Comparison of ENCODE assay signal across 8 cellular contexts in the genomic region with DNA sequence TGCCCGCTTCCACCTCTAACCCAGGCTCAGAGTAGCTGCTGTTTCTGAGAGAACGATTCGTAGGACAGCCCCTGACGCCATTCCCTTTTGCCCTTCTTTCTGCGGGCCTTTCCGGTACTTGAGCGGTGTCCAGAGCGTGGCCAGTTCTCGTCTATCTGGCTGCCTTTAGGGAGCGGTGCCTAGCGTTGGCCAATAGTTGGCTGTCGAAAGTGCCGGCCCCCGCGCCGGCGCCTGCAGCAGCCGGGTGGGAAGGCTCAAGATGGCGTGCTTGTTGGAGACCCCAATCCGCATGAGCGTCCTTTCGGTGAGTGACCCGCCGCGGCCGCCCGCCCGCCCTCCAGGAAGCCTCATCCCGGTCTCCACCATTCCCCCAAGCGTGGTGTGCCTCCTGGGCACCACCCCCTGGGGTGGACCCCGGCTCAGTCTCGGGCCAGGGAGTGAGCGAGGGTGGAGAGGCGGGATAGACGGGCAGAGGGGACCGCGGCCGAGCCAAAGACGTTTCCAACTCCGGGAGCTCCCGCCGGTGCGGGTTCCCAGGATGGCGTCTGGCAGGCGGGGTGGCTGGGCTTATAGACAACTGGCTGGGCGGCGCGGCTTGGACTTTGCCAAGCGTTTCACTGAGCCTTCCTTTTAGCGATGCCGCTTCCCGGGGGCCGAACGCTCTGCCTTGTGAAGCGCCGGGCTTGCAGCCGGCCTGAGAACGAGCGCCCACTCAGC. TPM values are rescaled to one million over a fixed set of nuclear protein-coding genes. Genes with fewer than 3 reads are reported as not detected.
DNase-seq lines count a peak whose midpoint lies in the region; ATAC-seq and TF ChIP-seq lines count a peak whose summit lies in the region.

A gene with protein sequence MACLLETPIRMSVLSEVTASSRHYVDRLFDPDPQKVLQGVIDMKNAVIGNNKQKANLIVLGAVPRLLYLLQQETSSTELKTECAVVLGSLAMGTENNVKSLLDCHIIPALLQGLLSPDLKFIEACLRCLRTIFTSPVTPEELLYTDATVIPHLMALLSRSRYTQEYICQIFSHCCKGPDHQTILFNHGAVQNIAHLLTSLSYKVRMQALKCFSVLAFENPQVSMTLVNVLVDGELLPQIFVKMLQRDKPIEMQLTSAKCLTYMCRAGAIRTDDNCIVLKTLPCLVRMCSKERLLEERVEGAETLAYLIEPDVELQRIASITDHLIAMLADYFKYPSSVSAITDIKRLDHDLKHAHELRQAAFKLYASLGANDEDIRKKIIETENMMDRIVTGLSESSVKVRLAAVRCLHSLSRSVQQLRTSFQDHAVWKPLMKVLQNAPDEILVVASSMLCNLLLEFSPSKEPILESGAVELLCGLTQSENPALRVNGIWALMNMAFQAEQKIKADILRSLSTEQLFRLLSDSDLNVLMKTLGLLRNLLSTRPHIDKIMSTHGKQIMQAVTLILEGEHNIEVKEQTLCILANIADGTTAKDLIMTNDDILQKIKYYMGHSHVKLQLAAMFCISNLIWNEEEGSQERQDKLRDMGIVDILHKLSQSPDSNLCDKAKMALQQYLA (plus strand): TSS at position 6 of the 717 bp plus-strand sequence. CDS start 254 bp downstream, at position 260.

- H3K4me3 ChIP-seq in Caco-2 (ENCODE audit: low read depth, low read length): peak within 1 kb of the TSS; percentile 65
- H3K4me3 ChIP-seq in OCI-LY3 (ENCODE audit: low read length): peak within 1 kb of the TSS; percentile 99

- H3K4me2 ChIP-seq in OCI-LY3 (ENCODE audit: low read length): peak within 1 kb of the TSS; percentile 84

- peaks cover 15% of the 10 kb centered on the region; the same call in 1 of the 2 replicates for H3K4me1 ChIP-seq in Caco-2
- H3K4me1 ChIP-seq in OCI-LY3 (ENCODE audit: low read length): peaks cover 25% of the 10 kb centered on the region

- peak; percentile 54 to 61 for DNase-seq in Caco-2
- DNase-seq in activated naive CD8-positive, alpha-beta T cell treated with anti-CD3 and anti-CD28 coated beads, Interleukin-2, amount 50 U/mL, for 24 hours: no peak
- DNase-seq in Right ventricle myocardium inferior (ENCODE audit: missing footprints): peak; percentile 86
- peak; percentile 88 for DNase-seq in osteocyte (ENCODE audit: extremely low spot score, unreplicated experiment)
- DNase-seq in NCI-H345 (lab: John Stamatoyannopoulos, UW): no peak

- no peak for TF ChIP-seq CTCF in Caco-2 (IDR thresholded peaks at IDR 0.05; ENCODE audit: insufficient read depth in 1 of 2, low read depth in 1 of 2, low read length in 1 of 2, severe bottlenecking in 1 of 2, unreplicated experiment in 1 of 2)
- no peak for TF ChIP-seq CTCF in OCI-LY3 (IDR thresholded peaks at IDR 0.05; ENCODE audit: low read depth, low read length)
- no peak for TF ChIP-seq CTCF in osteocyte (IDR thresholded peaks at IDR 0.05)

- peak within 1 kb of the TSS; percentile 61 for H3K27ac ChIP-seq in OCI-LY3 (ENCODE audit: low read length)

- H3K9me3 Mint-ChIP-seq in Caco-2 (ENCODE audit: unreplicated experiment) (no peaks in the 10 kb centered on the region), osteocyte (ENCODE audit: unreplicated experiment) (no peaks in the 10 kb centered on the region)
- H3K9me3 Mint-ChIP-seq in activated naive CD8-positive, alpha-beta T cell treated with anti-CD3 and anti-CD28 coated beads, Interleukin-2, amount 50 U/mL, for 24 hours: no peaks in the 10 kb centered on the region

- CTCF ChIA-PET in Caco-2 (lab: Charles Lee): interaction anchor here (0.8 kb wide), 1 partner anchor 14 kb away, joined by 4 read pairs; no protein-coding TSS in a partner anchor

- peaks cover 15% of the 10 kb centered on the region for H3K4me1 Mint-ChIP-seq in Caco-2 (ENCODE audit: low read depth, unreplicated experiment)
- H3K4me1 Mint-ChIP-seq in activated naive CD8-positive, alpha-beta T cell treated with anti-CD3 and anti-CD28 coated beads, Interleukin-2, amount 50 U/mL, for 24 hours: peaks cover 33% of the 10 kb centered on the region
- H3K4me1 Mint-ChIP-seq in osteocyte (ENCODE audit: unreplicated experiment): peaks cover 30% of the 10 kb centered on the region

- peaks cover 10% of the 10 kb centered on the region for H3K36me3 Mint-ChIP-seq in Caco-2 (ENCODE audit: insufficient read depth, unreplicated experiment)
- peaks cover 16% of the 10 kb centered on the region for H3K36me3 Mint-ChIP-seq in activated naive CD8-positive, alpha-beta T cell treated with anti-CD3 and anti-CD28 coated beads, Interleukin-2, amount 50 U/mL, for 24 hours (ENCODE audit: low read depth)
- H3K36me3 Mint-ChIP-seq in osteocyte (ENCODE audit: unreplicated experiment): peaks cover 4% of the 10 kb centered on the region

- H3K4me3 Mint-ChIP-seq in Caco-2 (ENCODE audit: unreplicated experiment): peak within 1 kb of the TSS; percentile 95
- H3K4me3 Mint-ChIP-seq in activated naive CD8-positive, alpha-beta T cell treated with anti-CD3 and anti-CD28 coated beads, Interleukin-2, amount 50 U/mL, for 24 hours: peak within 1 kb of the TSS; percentile 95
- peak within 1 kb of the TSS; percentile 97 for H3K4me3 Mint-ChIP-seq in osteocyte (ENCODE audit: unreplicated experiment)

- H3K9me3 ChIP-seq in Caco-2 (no peaks in the 10 kb centered on the region), OCI-LY3 (ENCODE audit: insufficient read depth, low read length) (no peaks in the 10 kb centered on the region)

- H3K79me2 ChIP-seq in OCI-LY3 (ENCODE audit: low read length): peaks cover 49% of the 10 kb centered on the region

- POLR2A ChIA-PET in Caco-2 (lab: Charles Lee): interaction anchor here (0.7 to 2.8 kb wide), 3 partner anchors 13 to 247 kb away, joined by 3 to 12 read pairs (median 5); partner anchors contain the start of genes DBR1, DZIP1L and ESYT3

- intact Hi-C loops in Caco-2 (cut with micrococcal nuclease; ENCODE audit: unreplicated experiment): loop anchor here (5.0 to 10.0 kb wide), 2 partner anchors 55 to 407 kb away; partner anchors contain the start of gene CEP70
- intact Hi-C loops in Right ventricle myocardium inferior (cut with DNase I): loop anchor here (5.0 to 10.0 kb wide), 2 partner anchors 70 to 237 kb away; partner anchors contain the start of gene DZIP1L

- H3K27ac Mint-ChIP-seq in Caco-2 (ENCODE audit: unreplicated experiment) (peak within 1 kb of the TSS; percentile 98), osteocyte (ENCODE audit: unreplicated experiment) (peak within 1 kb of the TSS; percentile 100)
- H3K27ac Mint-ChIP-seq in activated naive CD8-positive, alpha-beta T cell treated with anti-CD3 and anti-CD28 coated beads, Interleukin-2, amount 50 U/mL, for 24 hours: peak within 1 kb of the TSS; percentile 97

- no TSS peak for BruUV-seq in Caco-2 (replicated peaks; lab: Mats Ljungman, UMichigan)

- H2AFZ ChIP-seq in OCI-LY3 (ENCODE audit: low read depth, low read length): peak within 1 kb of the TSS; percentile 98

- H4K20me1 ChIP-seq in OCI-LY3 (ENCODE audit: insufficient read depth, low read length): peaks cover 24% of the 10 kb centered on the region; the same call in 1 of the 2 replicates

- H3K27me3 Mint-ChIP-seq in Caco-2 (ENCODE audit: insufficient read depth, unreplicated experiment) (peaks cover 4% of the 10 kb centered on the region), osteocyte (ENCODE audit: unreplicated experiment) (peaks cover 14% of the 10 kb centered on the region)
- peaks cover 11% of the 10 kb centered on the region for H3K27me3 Mint-ChIP-seq in activated naive CD8-positive, alpha-beta T cell treated with anti-CD3 and anti-CD28 coated beads, Interleukin-2, amount 50 U/mL, for 24 hours

- H3K27me3 ChIP-seq in Caco-2 (replicated peaks; ENCODE audit: control insufficient read depth, insufficient read depth, low read length) (no peaks in the 10 kb centered on the region), OCI-LY3 (ENCODE audit: low read depth, low read length) (peaks cover 16% of the 10 kb centered on the region; the same call in 1 of the 2 replicates)

- ATAC-seq in GM19035 (IDR thresholded peaks at IDR 0.05; ENCODE audit: unreplicated experiment) (peak; percentile 60), HG03175 (IDR thresholded peaks at IDR 0.05; ENCODE audit: unreplicated experiment) (peak; percentile 57), Right ventricle myocardium inferior (peak; percentile 67)
- peak; percentile 63 for ATAC-seq in activated naive CD8-positive, alpha-beta T cell treated with anti-CD3 and anti-CD28 coated beads, Interleukin-2, amount 50 U/mL, for 24 hours

- H3K36me3 ChIP-seq in Caco-2 (ENCODE audit: control insufficient read depth, insufficient read depth, low read length) (no peaks in the 10 kb centered on the region), OCI-LY3 (replicated peaks; ENCODE audit: low read depth, low read length) (peaks cover 16% of the 10 kb centered on the region)

- peak within 1 kb of the TSS; percentile 85 for H3K9ac ChIP-seq in OCI-LY3 (ENCODE audit: low read length)

RNA-seq across cellular contexts. Expression of the gene that starts here (rescaled TPM):
- total RNA-seq in Caco-2 (2022): 48.4 and 52.6 TPM in 2 replicates
- 25.4 TPM for total RNA-seq in Right ventricle myocardium inferior
- 38.3 and 46.5 TPM in 2 replicates for total RNA-seq in osteocyte

Comparison
In these comparisons a context has a peak if more than half of its experiments do, and no peak if none do; other contexts are left out.
1. DNase-seq: peak in Caco-2 (2 of 2), Right ventricle myocardium inferior (single experiment) and osteocyte (single experiment); none in activated naive CD8-positive, alpha-beta T cell treated with anti-CD3 and anti-CD28 coated beads, Interleukin-2, amount 50 U/mL, for 24 hours (single experiment) and NCI-H345 (single experiment).
2. Peak in every context shown above with its lines, with median percentiles within 50 percentile points of each other: H3K27ac Mint-ChIP-seq, H3K4me3 Mint-ChIP-seq and ATAC-seq.